8 cellular contexts compared by ENCODE assay signal in genomic region chr1:223712184-223712855, GRCh38. TPM values are rescaled to one million over a fixed set of nuclear protein-coding genes. Genes with fewer than 3 reads are reported as not detected.
DNase-seq lines count a peak whose midpoint lies in the region; ATAC-seq, FAIRE-seq and TF ChIP-seq lines count a peak whose summit lies in the region.

Gene CAPN2, plus strand, starts transcription at chr1:223712539. Its CDS starts 102 bp downstream, at chr1:223712641.

- peak; percentile 44 for TF ChIP-seq POLR2A in GM18526 (IDR thresholded peaks at IDR 0.05; ENCODE audit: extremely low read depth, insufficient read length)
- TF ChIP-seq POLR2A in endothelial cell of umbilical vein (IDR thresholded peaks at IDR 0.05; ENCODE audit: low read depth, low read length), result peak; percentile 93

- peak within 1 kb of the TSS; percentile 17 for H2BK5ac ChIP-seq in mesendoderm (ENCODE audit: low read length)

- H4K8ac ChIP-seq in mesendoderm (ENCODE audit: low read depth, low read length), result no peak within 1 kb of the TSS

- H2AK5ac ChIP-seq in mesendoderm (ENCODE audit: low read length), result no peak within 1 kb of the TSS

- no peaks in the 10 kb centered on the region for H4K20me1 ChIP-seq in endothelial cell of umbilical vein (replicated peaks; ENCODE audit: control insufficient read depth, extremely low read depth, insufficient read depth, low read length)

- H3K36me3 Mint-ChIP-seq in activated CD8-positive, alpha-beta memory T cell treated with anti-CD3 and anti-CD28 coated beads, Interleukin-2, amount 10 ng/mL, durations not matched to agents 7 days and 5 days, result peaks cover 27% of the 10 kb centered on the region
- peaks cover 20% of the 10 kb centered on the region for H3K36me3 Mint-ChIP-seq in stimulated activated effector memory CD8-positive, alpha-beta T cell treated with anti-CD3 and anti-CD28 coated beads, Interleukin-12 subunit alpha, Interleukin-12 subunit beta, amount 100 ng/mL, for 72 hours

- ATAC-seq in HG03025 (IDR thresholded peaks at IDR 0.05; ENCODE audit: low FRiP score, unreplicated experiment), result peak; percentile 55
- peak; percentile 65 for ATAC-seq in activated CD8-positive, alpha-beta memory T cell treated with anti-CD3 and anti-CD28 coated beads, Interleukin-2, amount 10 ng/mL, durations not matched to agents 7 days and 5 days
- ATAC-seq in stimulated activated effector memory CD8-positive, alpha-beta T cell treated with anti-CD3 and anti-CD28 coated beads, Interleukin-12 subunit alpha, Interleukin-12 subunit beta, amount 100 ng/mL, for 72 hours, result peak; percentile 73

- CTCF ChIA-PET in activated CD8-positive, alpha-beta memory T cell treated with anti-CD3 and anti-CD28 coated beads, Interleukin-2, amount 10 ng/mL, durations not matched to agents 7 days and 5 days (lab: Charles Lee), result interaction anchor here (0.8 to 5.2 kb wide), 11 partner anchors 9 to 113 kb away, joined by 3 to 76 read pairs (median 4); no protein-coding TSS in a partner anchor
- CTCF ChIA-PET in endothelial cell of umbilical vein (lab: Charles Lee), result interaction anchor here (0.6 to 10.9 kb wide), 11 partner anchors 9 to 744 kb away, joined by 3 to 148 read pairs (median 7); no protein-coding TSS in a partner anchor

- no peaks in the 10 kb centered on the region for H3K9me3 Mint-ChIP-seq in activated CD8-positive, alpha-beta memory T cell treated with anti-CD3 and anti-CD28 coated beads, Interleukin-2, amount 10 ng/mL, durations not matched to agents 7 days and 5 days (ENCODE audit: low read depth)
- H3K9me3 Mint-ChIP-seq in stimulated activated effector memory CD8-positive, alpha-beta T cell treated with anti-CD3 and anti-CD28 coated beads, Interleukin-12 subunit alpha, Interleukin-12 subunit beta, amount 100 ng/mL, for 72 hours, result no peaks in the 10 kb centered on the region

- H3K9me1 ChIP-seq in endothelial cell of umbilical vein (replicated peaks; ENCODE audit: control insufficient read depth, extremely low read depth, insufficient read depth, low read length), result no peaks in the 10 kb centered on the region

- peaks cover 3% of the 10 kb centered on the region for H3K79me1 ChIP-seq in mesendoderm (ENCODE audit: low read length)

- H3K9ac ChIP-seq in endothelial cell of umbilical vein (replicated peaks; ENCODE audit: extremely low read depth, insufficient read depth, low read length), result peak within 1 kb of the TSS; percentile 88
- H3K9ac ChIP-seq in mesendoderm (ENCODE audit: low read length), result peak within 1 kb of the TSS; percentile 91

- BruUV-seq in endothelial cell of umbilical vein (replicated peaks; lab: Mats Ljungman, UMichigan), result no TSS peak

- WGBS in mesendoderm (ENCODE audit: extremely low coverage, insufficient coverage, low lambda C conversion rate), result no CpG with 5 or more reads among the region's 76 CpGs

- H3K27me3 ChIP-seq in endothelial cell of umbilical vein (ENCODE audit: control insufficient read depth in 2 of 2, insufficient read depth in 2 of 2, low read length in 2 of 2) (no peaks in the 10 kb centered on the region), mesendoderm (ENCODE audit: insufficient read depth, low read length, poor library complexity) (no peaks in the 10 kb centered on the region)

- H3K23ac ChIP-seq in mesendoderm (ENCODE audit: low read length), result peak within 1 kb of the TSS; percentile 85

- H3K27ac ChIP-seq in endothelial cell of umbilical vein (ENCODE audit: insufficient read depth, low read depth, low read length) (peak within 1 kb of the TSS; percentile 84), mesendoderm (ENCODE audit: low read depth, low read length) (peak within 1 kb of the TSS; percentile 3)

- H3K4me2 ChIP-seq in endothelial cell of umbilical vein (ENCODE audit: insufficient read depth, low read length), result peak within 1 kb of the TSS; percentile 94
- peak within 1 kb of the TSS; percentile 70 for H3K4me2 ChIP-seq in mesendoderm (ENCODE audit: low read length)

- peak; percentile 64 for FAIRE-seq in endothelial cell of umbilical vein (lab: Jason Lieb, UNC)

- peak within 1 kb of the TSS; percentile 92 for H3K56ac ChIP-seq in mesendoderm (ENCODE audit: low read length)

- H3K18ac ChIP-seq in mesendoderm (ENCODE audit: low read length), result peak within 1 kb of the TSS; percentile 71

- no peak for DNase-seq in AG09309 (ENCODE audit: low read depth)
- DNase-seq in NCI-H774 (lab: John Stamatoyannopoulos, UW), result peak; percentile 61
- DNase-seq in activated CD8-positive, alpha-beta memory T cell treated with anti-CD3 and anti-CD28 coated beads, Interleukin-2, amount 10 ng/mL, durations not matched to agents 7 days and 5 days, result peak; percentile 75
- DNase-seq in endothelial cell of umbilical vein (ENCODE audit: low read depth, low spot score), result peak; percentile 83
- DNase-seq in mesendoderm, result peak; percentile 86
- DNase-seq in stimulated activated effector memory CD8-positive, alpha-beta T cell treated with anti-CD3 and anti-CD28 coated beads, Interleukin-12 subunit alpha, Interleukin-12 subunit beta, amount 100 ng/mL, for 72 hours (ENCODE audit: low spot score in 2 of 2), result peak; percentile 59 to 74

- dilution Hi-C loops in endothelial cell of umbilical vein (cut with MboI; ENCODE audit: extremely low pct_ligation_motif_present, low sequenced_read_pairs), result no loop called here

- H3K4me1 ChIP-seq in endothelial cell of umbilical vein (ENCODE audit: control insufficient read depth, extremely low read depth, insufficient read depth, low read length) (peaks cover 66% of the 10 kb centered on the region), mesendoderm (ENCODE audit: control insufficient read depth, low read depth, low read length) (peaks cover 11% of the 10 kb centered on the region)

- H2AFZ ChIP-seq in endothelial cell of umbilical vein (ENCODE audit: low read depth, low read length), result peak within 1 kb of the TSS; percentile 27

- POLR2A ChIA-PET in endothelial cell of umbilical vein (lab: Charles Lee), result no interaction called here

- H3K27me3 Mint-ChIP-seq in activated CD8-positive, alpha-beta memory T cell treated with anti-CD3 and anti-CD28 coated beads, Interleukin-2, amount 10 ng/mL, durations not matched to agents 7 days and 5 days, result no peaks in the 10 kb centered on the region

- peaks cover 0 to 5% of the 10 kb centered on the region in 2 experiments for H3K36me3 ChIP-seq in endothelial cell of umbilical vein (ENCODE audit: control insufficient read depth in 2 of 2, extremely low read depth in 1 of 2, insufficient read depth in 2 of 2, low read length in 2 of 2)
- H3K36me3 ChIP-seq in mesendoderm (ENCODE audit: control insufficient read depth, insufficient read depth, low read length), result no peaks in the 10 kb centered on the region

- H2BK15ac ChIP-seq in mesendoderm (replicated peaks; ENCODE audit: low read depth), result no peak within 1 kb of the TSS

- H4K5ac ChIP-seq in mesendoderm (ENCODE audit: low read length), result no peak within 1 kb of the TSS

- H3K79me2 ChIP-seq in endothelial cell of umbilical vein (ENCODE audit: control insufficient read depth, insufficient read depth, low read length) (peaks cover 49% of the 10 kb centered on the region), mesendoderm (ENCODE audit: control insufficient read depth, insufficient read depth, low read length) (no peaks in the 10 kb centered on the region)

- peaks cover 53% of the 10 kb centered on the region for H3K4me1 Mint-ChIP-seq in activated CD8-positive, alpha-beta memory T cell treated with anti-CD3 and anti-CD28 coated beads, Interleukin-2, amount 10 ng/mL, durations not matched to agents 7 days and 5 days
- H3K4me1 Mint-ChIP-seq in stimulated activated effector memory CD8-positive, alpha-beta T cell treated with anti-CD3 and anti-CD28 coated beads, Interleukin-12 subunit alpha, Interleukin-12 subunit beta, amount 100 ng/mL, for 72 hours, result peaks cover 76% of the 10 kb centered on the region

- peak within 1 kb of the TSS; percentile 96 for H3K27ac Mint-ChIP-seq in activated CD8-positive, alpha-beta memory T cell treated with anti-CD3 and anti-CD28 coated beads, Interleukin-2, amount 10 ng/mL, durations not matched to agents 7 days and 5 days
- peak within 1 kb of the TSS; percentile 88 for H3K27ac Mint-ChIP-seq in stimulated activated effector memory CD8-positive, alpha-beta T cell treated with anti-CD3 and anti-CD28 coated beads, Interleukin-12 subunit alpha, Interleukin-12 subunit beta, amount 100 ng/mL, for 72 hours

- intact Hi-C loops in endothelial cell of umbilical vein (cut with micrococcal nuclease), result loop anchor here (1.0 kb wide), 2 partner anchors 37 to 134 kb away; no protein-coding TSS in a partner anchor

- no peaks in the 10 kb centered on the region for H3K9me3 ChIP-seq in endothelial cell of umbilical vein (replicated peaks; ENCODE audit: control insufficient read depth, insufficient read depth, low read length)

- TF ChIP-seq CTCF in AG09309 (IDR thresholded peaks at IDR 0.05; ENCODE audit: control insufficient read depth, insufficient read depth, low read depth, low read length, missing control alignments) (peak; percentile 53), endothelial cell of umbilical vein (IDR thresholded peaks at IDR 0.05; ENCODE audit: extremely low read depth in 1 of 2, insufficient read depth in 1 of 2, low read depth in 1 of 2, low read length in 2 of 2) (peak; percentile 63)

- H3K4me3 ChIP-seq in AG09309 (ENCODE audit: control insufficient read depth, low read depth, low read length), result peak within 1 kb of the TSS; percentile 84
- H3K4me3 ChIP-seq in endothelial cell of umbilical vein (replicated peaks in 1 of 3; ENCODE audit: insufficient read depth in 1 of 3, low read depth in 1 of 3, low read length in 3 of 3), result peak within 1 kb of the TSS; percentile 85 to 97 (median 90)
- H3K4me3 ChIP-seq in mesendoderm (ENCODE audit: low read length), result peak within 1 kb of the TSS; percentile 67

- peak within 1 kb of the TSS; percentile 84 for H3K4me3 Mint-ChIP-seq in activated CD8-positive, alpha-beta memory T cell treated with anti-CD3 and anti-CD28 coated beads, Interleukin-2, amount 10 ng/mL, durations not matched to agents 7 days and 5 days
- peak within 1 kb of the TSS; percentile 82 for H3K4me3 Mint-ChIP-seq in stimulated activated effector memory CD8-positive, alpha-beta T cell treated with anti-CD3 and anti-CD28 coated beads, Interleukin-12 subunit alpha, Interleukin-12 subunit beta, amount 100 ng/mL, for 72 hours

- peak within 1 kb of the TSS; percentile 56 for H3K4ac ChIP-seq in mesendoderm (ENCODE audit: low read depth, low read length)

- H2BK120ac ChIP-seq in mesendoderm (ENCODE audit: low read depth, low read length), result peak within 1 kb of the TSS; percentile 14

RNA-seq across cellular contexts. Expression of gene CAPN2, which starts in this region (rescaled TPM):
- total RNA-seq in activated CD8-positive, alpha-beta memory T cell treated with anti-CD3 and anti-CD28 coated beads, Interleukin-2, amount 10 ng/mL, durations not matched to agents 7 days and 5 days, result 100 to 1,000 TPM; 183 to 255 TPM
- total RNA-seq in endothelial cell of umbilical vein, result 316 and 420 TPM in 2 replicates
- 82.0 and 110 TPM in 2 replicates for polyA plus RNA-seq in endothelial cell of umbilical vein
- 160 and 168 TPM in 2 replicates for polyA plus RNA-seq in endothelial cell of umbilical vein (2011; cell fraction: cytosol; rRNA removed)
- polyA plus RNA-seq in endothelial cell of umbilical vein (2011; cell fraction: nucleus; rRNA removed), result 332 and 370 TPM in 2 replicates
- polyA plus RNA-seq in endothelial cell of umbilical vein (2012), result 262 and 405 TPM in 2 replicates
- 205 and 211 TPM in 2 replicates for polyA minus RNA-seq in endothelial cell of umbilical vein
- 44.4 TPM for polyA minus RNA-seq in endothelial cell of umbilical vein (2011; cell fraction: cytosol; rRNA and poly(A)+ RNA removed)
- polyA minus RNA-seq in endothelial cell of umbilical vein (2011; cell fraction: nucleus; rRNA and poly(A)+ RNA removed), result 100 and 114 TPM in 2 replicates
- polyA plus RNA-seq in mesendoderm (2013, experiment 1 of 2), result 15.4 TPM
- polyA plus RNA-seq in mesendoderm (2013, experiment 2 of 2), result 17.2 TPM
